Comparison of ENCODE assay signal across 12 cellular contexts in genomic region chr7:105769951-105770628, GRCh38.
DNase-seq lines count a peak whose midpoint lies in the region; ATAC-seq and TF ChIP-seq lines count a peak whose summit lies in the region.
"Had no signal": no experiment of that assay in that cellular context is flagged by ENCODE, and none has a peak within 500 bp of the region (broad histone marks: within the 10 kb centered on the region; RNA-seq: fewer than 3 reads in every experiment).

No MANE protein-coding gene starts in this region.

- H3K79me2 ChIP-seq in PC-9 (ENCODE audit: low read depth): no peaks in the 10 kb centered on the region

- H3K4me2 ChIP-seq in PC-9: peak overlapping the region; percentile 65

- no peak overlapping the region for H2AFZ ChIP-seq in PC-9

- H3K9me3 ChIP-seq in PC-9 (ENCODE audit: insufficient read depth, low read depth): no peaks in the 10 kb centered on the region; the same call in 1 of the 2 replicates
- H3K9me3 ChIP-seq in stomach smooth muscle (ENCODE audit: control insufficient read depth in 2 of 2, low read length in 2 of 2): no peaks in the 10 kb centered on the region
- H3K9me3 ChIP-seq: MG63 had no signal

- peaks cover 13% of the 10 kb centered on the region for H3F3A ChIP-seq in PC-9 (ENCODE audit: insufficient read depth, low read depth)

- H3K36me3 Mint-ChIP-seq in activated naive CD4-positive, alpha-beta T cell treated with anti-CD3 and anti-CD28 coated beads, Interleukin-2, amount 50 U/mL, for 24 hours: no peaks in the 10 kb centered on the region
- no peaks in the 10 kb centered on the region for H3K36me3 Mint-ChIP-seq in activated naive CD4-positive, alpha-beta T cell treated with anti-CD3 and anti-CD28 coated beads, Interleukin-2, amount 10 ng/mL, durations not matched to agents 7 days and 5 days

- peak; percentile 49 for ATAC-seq in foreskin keratinocyte
- ATAC-seq in GM18520 (IDR thresholded peaks at IDR 0.05; ENCODE audit: unreplicated experiment): no peak
- no peak for ATAC-seq in GM18511 (IDR thresholded peaks at IDR 0.05; ENCODE audit: unreplicated experiment)
- ATAC-seq: effector memory CD8-positive, alpha-beta T cell; left lobe of liver had no signal

- no TSS peak for BruUV-seq in PC-9 (replicated peaks; lab: Mats Ljungman, UMichigan)

- no peak for DNase-seq in activated naive CD4-positive, alpha-beta T cell treated with anti-CD3 and anti-CD28 coated beads, Interleukin-2, amount 10 ng/mL, durations not matched to agents 7 days and 5 days
- DNase-seq in PC-9 (peak; percentile 58 to 93), foreskin keratinocyte (no peak)
- DNase-seq in activated CD8-positive, alpha-beta memory T cell treated with anti-CD3 and anti-CD28 coated beads for 24 hours: no peak
- DNase-seq: CD4-positive, alpha-beta memory T cell; effector memory CD8-positive, alpha-beta T cell; MG63 had no signal

- 0 out of 2 replicates have a peak, but pooled peaks cover 5% of the 10 kb centered on the region for H3K36me3 ChIP-seq in PC-9 (ENCODE audit: low read depth)
- no peaks in the 10 kb centered on the region for H3K36me3 ChIP-seq in stomach smooth muscle (ENCODE audit: control insufficient read depth in 2 of 2, insufficient read depth in 2 of 2, low read length in 2 of 2)
- H3K36me3 ChIP-seq: MG63 had no signal

- CTCF ChIA-PET in activated naive CD4-positive, alpha-beta T cell treated with anti-CD3 and anti-CD28 coated beads, Interleukin-2, amount 10 ng/mL, durations not matched to agents 7 days and 5 days (lab: Charles Lee): interaction anchor here (2.4 kb wide), 1 partner anchor 9 kb away, joined by 11 read pairs; no protein-coding TSS in a partner anchor
- CTCF ChIA-PET in PC-9 (lab: Charles Lee): interaction anchor here (0.6 to 1.0 kb wide), 4 partner anchors 9 to 176 kb away, joined by 3 to 4 read pairs (median 3); no protein-coding TSS in a partner anchor

- POLR2A ChIA-PET in PC-9 (lab: Charles Lee; ENCODE audit: unreplicated experiment): interaction anchor here (0.6 kb wide), 1 partner anchor 886 kb away, joined by 3 read pairs; no protein-coding TSS in a partner anchor

- H3K9ac ChIP-seq in stomach smooth muscle (ENCODE audit: low read length in 2 of 2): peak overlapping the region in 1 of 2 donors; percentile 38

- H3K9me2 ChIP-seq in PC-9 (ENCODE audit: insufficient read depth): no peaks in the 10 kb centered on the region

- intact Hi-C loops in PC-9 (cut with micrococcal nuclease; ENCODE audit: unreplicated experiment): loop anchor here (1.0 kb wide), 1 partner anchor 60 kb away; no protein-coding TSS in a partner anchor

- peaks cover 14% of the 10 kb centered on the region for H3K4me1 Mint-ChIP-seq in activated naive CD4-positive, alpha-beta T cell treated with anti-CD3 and anti-CD28 coated beads, Interleukin-2, amount 50 U/mL, for 24 hours
- H3K4me1 Mint-ChIP-seq in activated naive CD4-positive, alpha-beta T cell treated with anti-CD3 and anti-CD28 coated beads, Interleukin-2, amount 10 ng/mL, durations not matched to agents 7 days and 5 days: peaks cover 3% of the 10 kb centered on the region

- H3K4me3 ChIP-seq in PC-9 (no peak overlapping the region; the same call in 1 of the 2 replicates), stomach smooth muscle (ENCODE audit: low read length in 2 of 2) (peak overlapping the region in 1 of 2 donors; percentile 9)
- H3K4me3 ChIP-seq: MG63 had no signal

- peak overlapping the region; percentile 37 for H3K27ac Mint-ChIP-seq in activated naive CD4-positive, alpha-beta T cell treated with anti-CD3 and anti-CD28 coated beads, Interleukin-2, amount 50 U/mL, for 24 hours
- H3K27ac Mint-ChIP-seq in activated naive CD4-positive, alpha-beta T cell treated with anti-CD3 and anti-CD28 coated beads, Interleukin-2, amount 10 ng/mL, durations not matched to agents 7 days and 5 days: no peak overlapping the region
- H3K27ac Mint-ChIP-seq: effector memory CD8-positive, alpha-beta T cell had no signal

- TF ChIP-seq CTCF in PC-9 (conservative IDR thresholded peaks at IDR 0.05) (no peak), foreskin keratinocyte (conservative IDR thresholded peaks at IDR 0.05) (no peak)

- peaks cover 28% of the 10 kb centered on the region for H3K4me1 ChIP-seq in PC-9 (replicated peaks; ENCODE audit: insufficient read depth)
- H3K4me1 ChIP-seq in foreskin keratinocyte: no peaks in the 10 kb centered on the region
- H3K4me1 ChIP-seq in stomach smooth muscle (ENCODE audit: control insufficient read depth, insufficient read depth, low read length): peaks cover 41% of the 10 kb centered on the region

- H3K27me3 ChIP-seq in PC-9 (ENCODE audit: insufficient read depth, low read depth) (no peaks in the 10 kb centered on the region), foreskin keratinocyte (no peaks in the 10 kb centered on the region), stomach smooth muscle (ENCODE audit: control insufficient read depth in 1 of 2, insufficient read depth in 2 of 2, low read length in 2 of 2) (no peaks in the 10 kb centered on the region)
- H3K27me3 ChIP-seq: MG63 had no signal

- H4K20me1 ChIP-seq in PC-9 (ENCODE audit: insufficient read depth): no peaks in the 10 kb centered on the region

- H3K27me3 Mint-ChIP-seq in activated naive CD4-positive, alpha-beta T cell treated with anti-CD3 and anti-CD28 coated beads, Interleukin-2, amount 50 U/mL, for 24 hours: no peaks in the 10 kb centered on the region
- peaks cover 6% of the 10 kb centered on the region for H3K27me3 Mint-ChIP-seq in activated naive CD4-positive, alpha-beta T cell treated with anti-CD3 and anti-CD28 coated beads, Interleukin-2, amount 10 ng/mL, durations not matched to agents 7 days and 5 days
- H3K27me3 Mint-ChIP-seq: CD4-positive, alpha-beta memory T cell had no signal

- H3K27ac ChIP-seq in PC-9: peak overlapping the region; percentile 45
- H3K27ac ChIP-seq in foreskin keratinocyte: no peak overlapping the region
- peak overlapping the region; percentile 64 for H3K27ac ChIP-seq in stomach smooth muscle (ENCODE audit: low read length)

- no peaks in the 10 kb centered on the region for H3K9me3 Mint-ChIP-seq in activated naive CD4-positive, alpha-beta T cell treated with anti-CD3 and anti-CD28 coated beads, Interleukin-2, amount 50 U/mL, for 24 hours
- no peaks in the 10 kb centered on the region for H3K9me3 Mint-ChIP-seq in activated naive CD4-positive, alpha-beta T cell treated with anti-CD3 and anti-CD28 coated beads, Interleukin-2, amount 10 ng/mL, durations not matched to agents 7 days and 5 days
- H3K9me3 Mint-ChIP-seq: CD4-positive, alpha-beta memory T cell; effector memory CD8-positive, alpha-beta T cell had no signal

- H3K4me3 Mint-ChIP-seq in activated naive CD4-positive, alpha-beta T cell treated with anti-CD3 and anti-CD28 coated beads, Interleukin-2, amount 50 U/mL, for 24 hours: no peak overlapping the region
- H3K4me3 Mint-ChIP-seq in activated naive CD4-positive, alpha-beta T cell treated with anti-CD3 and anti-CD28 coated beads, Interleukin-2, amount 10 ng/mL, durations not matched to agents 7 days and 5 days: no peak overlapping the region
- H3K4me3 Mint-ChIP-seq: CD4-positive, alpha-beta memory T cell; effector memory CD8-positive, alpha-beta T cell had no signal

Comparison
In these comparisons a context has a peak if more than half of its experiments do, and no peak if none do; other contexts are left out.
1. DNase-seq: peak in PC-9 (2 of 2); none in activated naive CD4-positive, alpha-beta T cell treated with anti-CD3 and anti-CD28 coated beads, Interleukin-2, amount 10 ng/mL, durations not matched to agents 7 days and 5 days (single experiment), foreskin keratinocyte (0 of 2) and activated CD8-positive, alpha-beta memory T cell treated with anti-CD3 and anti-CD28 coated beads for 24 hours (single experiment).